Comparison of ENCODE assay signal across 18 cellular contexts in genomic region chr3:127092776-127093175, GRCh38.
"Had no signal": no experiment of that assay in that cellular context is flagged by ENCODE, and none has a peak within 500 bp of the region (broad histone marks: within the 10 kb centered on the region; RNA-seq: fewer than 3 reads in every experiment).

No MANE protein-coding gene starts in this region.

- ATAC-seq: activated CD8-positive, alpha-beta T cell treated with anti-CD3 and anti-CD28 coated beads, Interleukin-2, amount 10 ng/mL, durations not matched to agents 7 days and 5 days; activated naive CD8-positive, alpha-beta T cell treated with anti-CD3 and anti-CD28 coated beads, Interleukin-2, amount 50 U/mL, for 24 hours; foreskin keratinocyte; left ventricle myocardium superior had no signal

- H3K9me3 ChIP-seq: ascending aorta, neutrophil, prostate gland, sigmoid colon had no signal

- FAIRE-seq: bronchial epithelial cell had no signal

- H3K27me3 ChIP-seq: ascending aorta, foreskin keratinocyte, neutrophil, sigmoid colon had no signal

- H3K4me3 ChIP-seq: ascending aorta, esophagus squamous epithelium, prostate gland, sigmoid colon had no signal

- DNase-seq: activated CD4-positive, alpha-beta T cell treated with anti-CD3 and anti-CD28 coated beads for 48 hours; activated CD8-positive, alpha-beta memory T cell treated with anti-CD3 and anti-CD28 coated beads, Interleukin-2, amount 50 U/mL, for 48 hours; activated CD8-positive, alpha-beta T cell treated with anti-CD3 and anti-CD28 coated beads, Interleukin-2, amount 10 ng/mL, durations not matched to agents 7 days and 5 days; activated naive CD4-positive, alpha-beta T cell; activated naive CD8-positive, alpha-beta T cell treated with anti-CD3 and anti-CD28 coated beads, Interleukin-2, amount 50 U/mL, for 24 hours; esophagus squamous epithelium; foreskin keratinocyte; head of caudate nucleus; left ventricle myocardium superior; mesendoderm; sigmoid colon; stimulated activated CD4-positive, alpha-beta T cell treated with anti-CD3 and anti-CD28 coated beads, Interleukin-2, amount 100 ng/mL, for 48 hours; stimulated activated naive CD4-positive, alpha-beta T cell treated with Interleukin-2 at 50 U/mL for 16 hours; T-helper 1 cell had no signal

- H3K4me1 ChIP-seq: ascending aorta, esophagus squamous epithelium, foreskin keratinocyte, prostate gland, sigmoid colon had no signal

- H3K36me3 ChIP-seq: ascending aorta, esophagus squamous epithelium, neutrophil, prostate gland, sigmoid colon had no signal

- H3K27ac ChIP-seq: ascending aorta, esophagus squamous epithelium, foreskin keratinocyte, neutrophil, prostate gland, sigmoid colon had no signal
